10 cellular contexts compared by ENCODE assay signal in genomic region chr1:36383240-36383639, GRCh38. TPM values are rescaled to one million over a fixed set of nuclear protein-coding genes. Genes with fewer than 3 reads are reported as not detected.
A peak's percentile ranks its signal among the peaks of the same experiment; 100 is the strongest.
DNase-seq lines count a peak whose midpoint lies in the region; ATAC-seq and TF ChIP-seq lines count a peak whose summit lies in the region.
"Had no signal": no experiment of that assay in that cellular context is flagged by ENCODE, and none has a peak within 500 bp of the region (broad histone marks: within the 10 kb centered on the region; RNA-seq: fewer than 3 reads in every experiment).

No MANE protein-coding gene starts in this region.

- peak overlapping the region; percentile 30 for H3K4me3 ChIP-seq in thoracic aorta

- TF ChIP-seq CTCF in thoracic aorta (IDR thresholded peaks at IDR 0.05) = no peak

- H3K27me3 ChIP-seq in thoracic aorta (replicated peaks; ENCODE audit: insufficient read depth) = no peaks in the 10 kb centered on the region

- peak overlapping the region; percentile 47 for H3K4me3 Mint-ChIP-seq in activated T-helper 2 cell treated with anti-CD3 and anti-CD28 coated beads, Interferon-gamma antibody, Interleukin-2, Interleukin-4, amounts not matched to agents 10 μg/mL and 5 μg/mL and 100 μg/mL, durations not matched to agents 14 hours and 24 hours and 36 hours (ENCODE audit: low read depth)
- peak overlapping the region; percentile 25 for H3K4me3 Mint-ChIP-seq in memory B cell

- H3K27ac Mint-ChIP-seq in activated T-helper 2 cell treated with anti-CD3 and anti-CD28 coated beads, Interferon-gamma antibody, Interleukin-2, Interleukin-4, amounts not matched to agents 10 μg/mL and 5 μg/mL and 100 μg/mL, durations not matched to agents 14 hours and 24 hours and 36 hours = no peak overlapping the region
- H3K27ac Mint-ChIP-seq in memory B cell = peak overlapping the region; percentile 46

- DNase-seq in Right ventricle myocardium superior = peak; percentile 68
- DNase-seq in cardiac septum (ENCODE audit: low spot score) = no peak
- DNase-seq in activated T-helper 2 cell treated with anti-CD3 and anti-CD28 coated beads, Interferon-gamma antibody, Interleukin-2, Interleukin-4, amounts not matched to agents 10 μg/mL and 5 μg/mL and 100 μg/mL, durations not matched to agents 14 hours and 24 hours and 36 hours (ENCODE audit: low spot score) = no peak
- no peak for DNase-seq in memory B cell (ENCODE audit: low spot score in 2 of 2)
- no peak for DNase-seq in thoracic aorta (ENCODE audit: low spot score)
- no peak for DNase-seq in NCI-H82 (lab: John Stamatoyannopoulos, UW)
- DNase-seq in dedifferentiated amniotic fluid mesenchymal stem cell (ENCODE audit: extremely low spot score) = no peak
- DNase-seq: NCI-H69 had no signal

- H3K9me3 Mint-ChIP-seq in activated T-helper 2 cell treated with anti-CD3 and anti-CD28 coated beads, Interferon-gamma antibody, Interleukin-2, Interleukin-4, amounts not matched to agents 10 μg/mL and 5 μg/mL and 100 μg/mL, durations not matched to agents 14 hours and 24 hours and 36 hours = no peaks in the 10 kb centered on the region
- no peaks in the 10 kb centered on the region for H3K9me3 Mint-ChIP-seq in memory B cell

- intact Hi-C loops in Right ventricle myocardium superior (cut with DNase I) = no loop called here
- intact Hi-C loops in cardiac septum (cut with DNase I) = no loop called here
- intact Hi-C loops in activated T-helper 2 cell treated with anti-CD3 and anti-CD28 coated beads, Interferon-gamma antibody, Interleukin-2, Interleukin-4, amounts not matched to agents 10 μg/mL and 5 μg/mL and 100 μg/mL, durations not matched to agents 14 hours and 24 hours and 36 hours (cut with micrococcal nuclease) = loop anchor here (10.0 kb wide), 1 partner anchor 1092 kb away; the partner anchor contains the start of gene ZC3H12A

- H3K9me3 ChIP-seq in thoracic aorta = no peaks in the 10 kb centered on the region

- H3K4me1 ChIP-seq in thoracic aorta (ENCODE audit: control insufficient read depth in 1 of 2, low read depth in 2 of 2) = peaks cover 36 to 74% of the 10 kb centered on the region in 2 donors

- H3K27me3 Mint-ChIP-seq in activated T-helper 2 cell treated with anti-CD3 and anti-CD28 coated beads, Interferon-gamma antibody, Interleukin-2, Interleukin-4, amounts not matched to agents 10 μg/mL and 5 μg/mL and 100 μg/mL, durations not matched to agents 14 hours and 24 hours and 36 hours (ENCODE audit: low read depth) = no peaks in the 10 kb centered on the region
- no peaks in the 10 kb centered on the region for H3K27me3 Mint-ChIP-seq in memory B cell

- H3K36me3 Mint-ChIP-seq in activated T-helper 2 cell treated with anti-CD3 and anti-CD28 coated beads, Interferon-gamma antibody, Interleukin-2, Interleukin-4, amounts not matched to agents 10 μg/mL and 5 μg/mL and 100 μg/mL, durations not matched to agents 14 hours and 24 hours and 36 hours (ENCODE audit: low read depth) = peaks cover 22% of the 10 kb centered on the region
- peaks cover 3% of the 10 kb centered on the region for H3K36me3 Mint-ChIP-seq in memory B cell

- ATAC-seq in Right ventricle myocardium superior (ENCODE audit: poor library complexity) (no peak), memory B cell (ENCODE audit: low read depth) (no peak), thoracic aorta (ENCODE audit: insufficient number of reproducible peaks, low FRiP score, low read depth) (no peak), GM21717 (IDR thresholded peaks at IDR 0.05; ENCODE audit: unreplicated experiment) (no peak)
- ATAC-seq: left lobe of liver had no signal

- no peaks in the 10 kb centered on the region for H3K36me3 ChIP-seq in thoracic aorta

- H3K4me1 Mint-ChIP-seq in activated T-helper 2 cell treated with anti-CD3 and anti-CD28 coated beads, Interferon-gamma antibody, Interleukin-2, Interleukin-4, amounts not matched to agents 10 μg/mL and 5 μg/mL and 100 μg/mL, durations not matched to agents 14 hours and 24 hours and 36 hours (ENCODE audit: low read depth) = peaks cover 44% of the 10 kb centered on the region
- peaks cover 62% of the 10 kb centered on the region for H3K4me1 Mint-ChIP-seq in memory B cell

- peak overlapping the region; percentile 96 to 97 for H3K27ac ChIP-seq in thoracic aorta

RNA-seq across cellular contexts. Expression of gene STK40, which starts 2.5 kb away (rescaled TPM):
- total RNA-seq in Right ventricle myocardium superior (73.5 TPM), cardiac septum (75.5 TPM), thoracic aorta (10 to 100 TPM; 60.3 to 61.5 TPM)
- total RNA-seq in activated T-helper 2 cell treated with anti-CD3 and anti-CD28 coated beads, Interferon-gamma antibody, Interleukin-2, Interleukin-4, amounts not matched to agents 10 μg/mL and 5 μg/mL and 100 μg/mL, durations not matched to agents 14 hours and 24 hours and 36 hours = 41.3 and 42.4 TPM in 2 replicates

RNA-seq across cellular contexts. Expression of gene LSM10, which starts 14.5 kb away (rescaled TPM):
- 57.0 TPM for total RNA-seq in Right ventricle myocardium superior
- total RNA-seq in cardiac septum = 52.7 TPM
- 48.4 and 55.3 TPM in 2 replicates for total RNA-seq in activated T-helper 2 cell treated with anti-CD3 and anti-CD28 coated beads, Interferon-gamma antibody, Interleukin-2, Interleukin-4, amounts not matched to agents 10 μg/mL and 5 μg/mL and 100 μg/mL, durations not matched to agents 14 hours and 24 hours and 36 hours
- 10 to 100 TPM; 14.4 to 34.4 TPM for total RNA-seq in thoracic aorta

RNA-seq across cellular contexts. Expression of gene EVA1B, which starts 59.8 kb away (rescaled TPM):
- total RNA-seq in Right ventricle myocardium superior = 10.8 TPM
- total RNA-seq in cardiac septum = 11.3 TPM
- 10.7 and 11.0 TPM in 2 replicates for total RNA-seq in activated T-helper 2 cell treated with anti-CD3 and anti-CD28 coated beads, Interferon-gamma antibody, Interleukin-2, Interleukin-4, amounts not matched to agents 10 μg/mL and 5 μg/mL and 100 μg/mL, durations not matched to agents 14 hours and 24 hours and 36 hours
- total RNA-seq in thoracic aorta = 100 to 1,000 TPM; 107 to 189 TPM
